8 cellular contexts compared by ENCODE assay signal in genomic region chr5:109479260-109479860, GRCh38.
DNase-seq lines count a peak whose midpoint lies in the region; ATAC-seq and TF ChIP-seq lines count a peak whose summit lies in the region.

No MANE protein-coding gene starts in this region.

- TF ChIP-seq CTCF in VCaP (conservative IDR thresholded peaks at IDR 0.05) = peak; percentile 75
- peak; percentile 25 for TF ChIP-seq CTCF in liver (IDR thresholded peaks at IDR 0.05; ENCODE audit: low read depth, low read length, missing input control)
- peak in 3 of 6 experiments; percentile 28 to 48 (median 47) for TF ChIP-seq CTCF in thyroid gland (IDR thresholded peaks at IDR 0.05)

- ATAC-seq in HG03378 (IDR thresholded peaks at IDR 0.05; ENCODE audit: unreplicated experiment) (peak; percentile 49), HG03095 (IDR thresholded peaks at IDR 0.05; ENCODE audit: unreplicated experiment) (no peak)

- intact Hi-C loops in thyroid gland (cut with DNase I) = loop anchor here (10.0 kb wide), 1 partner anchor 805 kb away; no protein-coding TSS in a partner anchor

- TF ChIP-seq POLR2A in thyroid gland (IDR thresholded peaks at IDR 0.05) = no peak

- H3K27me3 ChIP-seq in liver (ENCODE audit: control insufficient read depth in 4 of 4, insufficient read depth in 4 of 4, low read length in 3 of 4) (no peaks in the 10 kb centered on the region), thyroid gland (no peaks in the 10 kb centered on the region)

- H3K27ac ChIP-seq in VCaP (no peak overlapping the region), liver (ENCODE audit: low read depth in 1 of 2, low read length in 2 of 2) (no peak overlapping the region), thyroid gland (no peak overlapping the region)

- H3K4me3 ChIP-seq in liver (ENCODE audit: low read depth in 1 of 3, low read length in 3 of 3) (no peak overlapping the region), thyroid gland (replicated peaks in 1 of 3) (no peak overlapping the region)

- H3K36me3 ChIP-seq in liver (ENCODE audit: control insufficient read depth in 4 of 4, insufficient read depth in 3 of 4, low read depth in 1 of 4, low read length in 3 of 4) (no peaks in the 10 kb centered on the region), thyroid gland (no peaks in the 10 kb centered on the region)

- 95% methylated on average over 2 of the region's 2 CpGs for WGBS in liver
- 95% methylated on average over 2 of the region's 2 CpGs for WGBS in thyroid gland, 2 donors

- no peaks in the 10 kb centered on the region for H3K9me3 ChIP-seq in liver (ENCODE audit: control insufficient read depth in 4 of 4, low read length in 3 of 4)
- no peaks in the 10 kb centered on the region for H3K9me3 ChIP-seq in thyroid gland

- TF ChIP-seq RAD21 in liver (IDR thresholded peaks at IDR 0.05) = peak; percentile 68 to 73

- DNase-seq in DMS53 treated with DMSO at 0.1 percent for 48 hours (lab: John Stamatoyannopoulos, UW; ENCODE audit: unreplicated experiment) = peak; percentile 49
- DNase-seq in thyroid gland = no peak
- DNase-seq in NCI-H1092 treated with DMSO at 0.1 percent for 48 hours (lab: John Stamatoyannopoulos, UW) = no peak
- no peak for DNase-seq in activated CD4-positive, alpha-beta T cell treated with anti-CD3 and anti-CD28 coated beads, Interleukin-2, amount 50 U/mL, for 4 hours

- peaks cover 0 to 6% (median 3%) of the 10 kb centered on the region in 4 donors for H3K4me1 ChIP-seq in liver (ENCODE audit: control insufficient read depth in 4 of 4, insufficient read depth in 4 of 4, low read length in 3 of 4)
- no peaks in the 10 kb centered on the region for H3K4me1 ChIP-seq in thyroid gland

- no peak overlapping the region for H3K9ac ChIP-seq in liver (ENCODE audit: low read depth in 1 of 2, low read length in 2 of 2)

TF ChIP-seq in liver, 16 proteins besides CTCF, POLR2A, EP300 and RAD21:
- TF ChIP-seq JUND (IDR thresholded peaks at IDR 0.05) (no peak), SP1 (IDR thresholded peaks at IDR 0.05) (no peak), HNF4A (conservative IDR thresholded peaks at IDR 0.05) (no peak), FOXA1 (IDR thresholded peaks at IDR 0.05) (no peak), RXRA (IDR thresholded peaks at IDR 0.05) (no peak), FOXA2 (IDR thresholded peaks at IDR 0.05) (no peak), MAX (IDR thresholded peaks at IDR 0.05) (no peak), ATF3 (IDR thresholded peaks at IDR 0.05) (no peak), YY1 (IDR thresholded peaks at IDR 0.05) (no peak), HNF4G (IDR thresholded peaks at IDR 0.05) (no peak), EGR1 (IDR thresholded peaks at IDR 0.05; ENCODE audit: low read depth in 2 of 2) (no peak)
